In the genomic region with DNA sequence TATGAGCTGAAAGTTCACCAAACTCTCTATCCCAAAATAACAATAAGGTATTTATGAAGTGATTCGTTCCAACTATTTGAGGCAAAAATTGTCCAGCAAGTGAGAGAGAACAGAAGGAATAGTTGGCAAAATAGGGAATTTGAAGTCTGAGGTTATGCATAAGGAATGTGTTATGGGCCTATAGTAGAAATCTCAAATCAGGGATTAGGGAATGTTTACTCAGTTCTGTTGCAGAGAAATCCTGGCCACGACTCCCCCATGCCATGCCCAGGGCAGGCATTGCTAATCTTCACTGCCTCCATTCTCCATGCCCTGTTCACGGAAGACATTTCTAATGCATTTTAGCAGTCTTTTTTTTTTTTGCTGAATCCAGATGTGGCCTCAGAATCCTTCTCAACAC, we compare ENCODE assay signal across 2 cellular contexts.
TF ChIP-seq lines count a peak whose summit lies in the region.

No MANE protein-coding gene starts in this region.

TF ChIP-seq in A549, 52 proteins besides CTCF, POLR2A, EP300 and RAD21:
- TF ChIP-seq GATA3 (IDR thresholded peaks at IDR 0.05; ENCODE audit: borderline replicate concordance) (no peak; the same call in 1 of the 2 replicates), HEYL (CRISPR knock-in tag; IDR thresholded peaks at IDR 0.05) (no peak), POLR2AphosphoS2 (conservative IDR thresholded peaks at IDR 0.05; ENCODE audit: low read length) (no peak), CHD4 (IDR thresholded peaks at IDR 0.05; ENCODE audit: borderline replicate concordance) (no peak), HOXB13 (CRISPR knock-in tag; IDR thresholded peaks at IDR 0.05; ENCODE audit: low read depth) (no peak), NPAS2 (CRISPR knock-in tag; IDR thresholded peaks at IDR 0.05; ENCODE audit: borderline replicate concordance) (no peak)
- TF ChIP-seq, protein P1, sequence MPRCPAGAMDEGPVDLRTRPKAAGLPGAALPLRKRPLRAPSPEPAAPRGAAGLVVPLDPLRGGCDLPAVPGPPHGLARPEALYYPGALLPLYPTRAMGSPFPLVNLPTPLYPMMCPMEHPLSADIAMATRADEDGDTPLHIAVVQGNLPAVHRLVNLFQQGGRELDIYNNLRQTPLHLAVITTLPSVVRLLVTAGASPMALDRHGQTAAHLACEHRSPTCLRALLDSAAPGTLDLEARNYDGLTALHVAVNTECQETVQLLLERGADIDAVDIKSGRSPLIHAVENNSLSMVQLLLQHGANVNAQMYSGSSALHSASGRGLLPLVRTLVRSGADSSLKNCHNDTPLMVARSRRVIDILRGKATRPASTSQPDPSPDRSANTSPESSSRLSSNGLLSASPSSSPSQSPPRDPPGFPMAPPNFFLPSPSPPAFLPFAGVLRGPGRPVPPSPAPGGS (IDR thresholded peaks at IDR 0.05) = no peak
- TF ChIP-seq, protein P2, sequence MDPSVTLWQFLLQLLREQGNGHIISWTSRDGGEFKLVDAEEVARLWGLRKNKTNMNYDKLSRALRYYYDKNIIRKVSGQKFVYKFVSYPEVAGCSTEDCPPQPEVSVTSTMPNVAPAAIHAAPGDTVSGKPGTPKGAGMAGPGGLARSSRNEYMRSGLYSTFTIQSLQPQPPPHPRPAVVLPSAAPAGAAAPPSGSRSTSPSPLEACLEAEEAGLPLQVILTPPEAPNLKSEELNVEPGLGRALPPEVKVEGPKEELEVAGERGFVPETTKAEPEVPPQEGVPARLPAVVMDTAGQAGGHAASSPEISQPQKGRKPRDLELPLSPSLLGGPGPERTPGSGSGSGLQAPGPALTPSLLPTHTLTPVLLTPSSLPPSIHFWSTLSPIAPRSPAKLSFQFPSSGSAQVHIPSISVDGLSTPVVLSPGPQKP (IDR thresholded peaks at IDR 0.05; ENCODE audit: low read depth, low read length) = no peak

TF ChIP-seq in endothelial cell of umbilical vein, 7 proteins besides CTCF, POLR2A, EP300 and RAD21:
- no peak for TF ChIP-seq POLR2AphosphoS5 (IDR thresholded peaks at IDR 0.05; ENCODE audit: insufficient read depth, low read depth, low read length)
- TF ChIP-seq EZH2 (IDR thresholded peaks at IDR 0.05; ENCODE audit: borderline replicate concordance, low read depth, low read length, severe bottlenecking) = no peak
- TF ChIP-seq JUN (IDR thresholded peaks at IDR 0.05; ENCODE audit: borderline replicate concordance, insufficient read depth, insufficient read length, low read depth) = no peak
- no peak for TF ChIP-seq FOS (IDR thresholded peaks at IDR 0.05; ENCODE audit: borderline replicate concordance, insufficient read depth, low read length)
- TF ChIP-seq MYC (IDR thresholded peaks at IDR 0.05; ENCODE audit: low read depth, low read length) = no peak
- TF ChIP-seq, protein P3, sequence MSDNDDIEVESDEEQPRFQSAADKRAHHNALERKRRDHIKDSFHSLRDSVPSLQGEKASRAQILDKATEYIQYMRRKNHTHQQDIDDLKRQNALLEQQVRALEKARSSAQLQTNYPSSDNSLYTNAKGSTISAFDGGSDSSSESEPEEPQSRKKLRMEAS (IDR thresholded peaks at IDR 0.05; ENCODE audit: insufficient read depth, insufficient read length) = no peak
- TF ChIP-seq GATA2 (IDR thresholded peaks at IDR 0.05; ENCODE audit: insufficient read depth, insufficient read length, low read depth, low read length) = no peak
